ENCODE assay signal across 15 cellular contexts in the genomic region with DNA sequence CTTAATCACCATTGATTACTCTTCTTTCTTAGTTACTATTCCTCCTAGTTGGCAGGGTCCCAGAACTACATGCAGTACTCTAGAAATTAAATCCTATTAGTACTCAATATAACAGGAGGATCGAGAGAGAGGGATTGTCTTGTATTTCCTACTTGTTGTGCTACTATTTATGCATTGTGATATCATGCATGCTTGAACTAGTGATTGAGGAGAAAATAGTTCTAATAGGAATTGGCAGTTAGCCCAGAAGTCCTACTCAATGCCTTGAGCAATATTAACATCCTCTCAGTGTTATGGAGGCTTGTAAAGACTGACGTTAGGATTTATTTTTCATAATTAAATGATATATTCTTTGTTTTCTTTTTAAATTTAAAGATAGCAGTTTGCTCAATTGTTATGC.
DNase-seq lines count a peak whose midpoint lies in the region; ATAC-seq lines count a peak whose summit lies in the region.
"Had no signal": no experiment of that assay in that cellular context is flagged by ENCODE, and none has a peak within 500 bp of the region (broad histone marks: within the 10 kb centered on the region; RNA-seq: fewer than 3 reads in every experiment).

No MANE protein-coding gene starts in this region.

- no peak overlapping the region for H3K27ac ChIP-seq in SK-N-MC

- DNase-seq in DMS79 (lab: John Stamatoyannopoulos, UW) (peak; percentile 61), NCI-H1417 treated with DMSO at 0.1 percent for 48 hours (lab: John Stamatoyannopoulos, UW) (peak; percentile 31), SK-N-MC (ENCODE audit: low read depth, low spot score) (peak; percentile 93), fibroblast of the conjunctiva (ENCODE audit: low read depth) (peak; percentile 43), ACHN (no peak), cerebellum (ENCODE audit: low spot score) (no peak)
- DNase-seq in activated CD4-positive, alpha-beta T cell treated with anti-CD3 and anti-CD28 coated beads, Interleukin-2, amount 50 U/mL, for 4 hours: no peak
- DNase-seq: activated CD8-positive, alpha-beta T cell treated with anti-CD3 and anti-CD28 coated beads, Interleukin-2, amount 10 ng/mL, durations not matched to agents 7 days and 5 days; activated gamma-delta T cell treated with Interleukin-2 at 50 U/mL for 16 hours; BE2C; cortex of kidney; natural killer cell; right cardiac atrium; T-helper 9 cell had no signal

- no peak overlapping the region for H3K9ac ChIP-seq in SK-N-MC (ENCODE audit: insufficient read length)

- no peak overlapping the region for H3K4me3 ChIP-seq in SK-N-MC

- no peak for ATAC-seq in HG02763 (IDR thresholded peaks at IDR 0.05; ENCODE audit: unreplicated experiment)
- ATAC-seq: activated CD8-positive, alpha-beta T cell treated with anti-CD3 and anti-CD28 coated beads, Interleukin-2, amount 10 ng/mL, durations not matched to agents 7 days and 5 days; natural killer cell; right cardiac atrium had no signal

- H3K36me3 ChIP-seq in SK-N-MC (ENCODE audit: insufficient read depth, low read length): no peaks in the 10 kb centered on the region
- H3K36me3 ChIP-seq: BE2C had no signal

- in situ Hi-C loops in ACHN (cut with HindIII; ENCODE audit: low pct_ligation_motif_present, low pct_unique_long_range_greater_than_20kb, low sequenced_read_pairs): no loop called here

- no peaks in the 10 kb centered on the region for H3K9me3 ChIP-seq in SK-N-MC (ENCODE audit: low read depth, low read length)
- H3K9me3 ChIP-seq: BE2C had no signal

Comparison
In these comparisons a context has a peak if more than half of its experiments do, and no peak if none do; other contexts are left out.
1. DNase-seq: peak in DMS79 (single experiment), NCI-H1417 treated with DMSO at 0.1 percent for 48 hours (single experiment), SK-N-MC (single experiment) and fibroblast of the conjunctiva (single experiment); none in activated CD4-positive, alpha-beta T cell treated with anti-CD3 and anti-CD28 coated beads, Interleukin-2, amount 50 U/mL, for 4 hours (0 of 2), ACHN (single experiment) and cerebellum (single experiment).